Comparison of ENCODE assay signal across 16 cellular contexts in the genomic region with DNA sequence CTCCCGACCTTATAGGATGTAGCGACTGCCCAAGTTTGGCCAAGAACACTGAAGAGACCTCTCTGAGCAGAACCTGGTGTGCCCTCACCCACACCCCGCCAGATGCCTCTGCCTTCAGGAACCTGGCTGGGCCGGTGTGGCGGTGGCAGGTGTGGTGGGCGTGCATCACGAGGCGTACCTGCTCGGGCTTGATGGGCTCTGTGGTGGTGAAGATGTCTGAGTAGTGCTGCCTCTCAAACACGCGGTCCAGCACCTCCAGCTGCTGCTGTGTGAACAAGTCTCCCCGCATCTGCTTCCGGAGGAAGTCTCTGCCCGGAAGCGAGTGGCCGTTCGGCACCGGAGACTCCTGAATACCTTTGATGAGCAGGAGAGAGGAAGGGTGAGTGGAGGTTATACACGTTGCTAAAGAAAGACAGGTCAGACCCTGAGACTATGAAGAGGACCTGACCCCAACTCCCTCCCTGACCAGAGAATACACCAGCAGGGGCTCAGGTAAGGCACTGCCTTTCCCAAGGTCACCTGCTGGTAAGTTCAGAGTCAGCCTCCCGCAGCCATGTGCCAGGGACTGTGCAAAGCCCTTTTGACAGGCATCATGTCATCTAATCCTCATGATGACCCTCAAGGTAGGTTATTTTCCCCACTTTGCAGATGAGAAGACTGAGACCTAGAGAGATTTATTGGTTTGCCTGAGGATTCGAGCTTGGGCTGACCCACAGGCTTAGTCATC.
DNase-seq lines count a peak whose midpoint lies in the region; ATAC-seq, FAIRE-seq and TF ChIP-seq lines count a peak whose summit lies in the region.
"Had no signal": no experiment of that assay in that cellular context is flagged by ENCODE, and none has a peak within 500 bp of the region (broad histone marks: within the 10 kb centered on the region; RNA-seq: fewer than 3 reads in every experiment).

No MANE protein-coding gene starts in this region.

- H3K4me2 ChIP-seq in K562 (ENCODE audit: insufficient read depth, low read length), result 0 out of 2 replicates have a peak overlapping the region, but pooled peaks have one; percentile 18

- ATAC-seq in stimulated activated naive CD8-positive, alpha-beta T cell treated with anti-CD3 and anti-CD28 coated beads, Interleukin-15, Interleukin-2, amounts not matched to agents 100 U/mL and 50 U/mL, for 24 hours, result no peak
- ATAC-seq in K562 (no peak), HG03280 (IDR thresholded peaks at IDR 0.05; ENCODE audit: unreplicated experiment) (no peak), HG02610 (IDR thresholded peaks at IDR 0.05; ENCODE audit: unreplicated experiment) (no peak)

- no peaks in the 10 kb centered on the region; a peak in 2 of 5 replicates for H3K4me1 ChIP-seq in K562 (replicated peaks in 1 of 2; ENCODE audit: control insufficient read depth in 2 of 2, insufficient read depth in 2 of 2, low read length in 2 of 2)

- BruUV-seq in K562 (replicated peaks; lab: Mats Ljungman, UMichigan), result no TSS peak

- no peaks in the 10 kb centered on the region for H3K36me3 Mint-ChIP-seq in stimulated activated naive CD8-positive, alpha-beta T cell treated with anti-CD3 and anti-CD28 coated beads, Interleukin-15, Interleukin-2, amounts not matched to agents 100 ng/mL and 50 ng/mL, for 24 hours (ENCODE audit: low read depth)

- no peaks in the 10 kb centered on the region for H3K9me1 ChIP-seq in K562 (ENCODE audit: control insufficient read depth, insufficient read depth, low read length)

- no peak overlapping the region for H3K4me3 Mint-ChIP-seq in stimulated activated naive CD8-positive, alpha-beta T cell treated with anti-CD3 and anti-CD28 coated beads, Interleukin-15, Interleukin-2, amounts not matched to agents 100 ng/mL and 50 ng/mL, for 24 hours
- H3K4me3 Mint-ChIP-seq: IgD-negative memory B cell had no signal

- CTCF ChIA-PET in K562 (lab: Yijun Ruan, JAX; ENCODE audit: low intra/inter-chr PET ratio), result no interaction called here

- H2AFZ ChIP-seq in K562 (ENCODE audit: low read depth, low read length), result no peak overlapping the region

- H3K27ac ChIP-seq in K562 (ENCODE audit: extremely low read depth, low read depth, low read length) (no peak overlapping the region), substantia nigra (ENCODE audit: low read depth, low read length, poor library complexity, severe bottlenecking) (no peak overlapping the region)

- peak overlapping the region; percentile 45 for H3K27ac Mint-ChIP-seq in stimulated activated naive CD8-positive, alpha-beta T cell treated with anti-CD3 and anti-CD28 coated beads, Interleukin-15, Interleukin-2, amounts not matched to agents 100 ng/mL and 50 ng/mL, for 24 hours

- no peak for TF ChIP-seq EP300 in K562 (IDR thresholded peaks at IDR 0.05; ENCODE audit: low read length)

- intact Hi-C loops in K562 (cut with micrococcal nuclease), result no loop called here

- peaks cover 5% of the 10 kb centered on the region for H3K4me1 Mint-ChIP-seq in stimulated activated naive CD8-positive, alpha-beta T cell treated with anti-CD3 and anti-CD28 coated beads, Interleukin-15, Interleukin-2, amounts not matched to agents 100 ng/mL and 50 ng/mL, for 24 hours (ENCODE audit: low read depth)

- no peaks in the 10 kb centered on the region for H3K9me3 ChIP-seq in K562 (replicated peaks; ENCODE audit: control insufficient read depth, insufficient read depth, low read depth, low read length)

- no peak for TF ChIP-seq CTCF in K562 (IDR thresholded peaks at IDR 0.05 in 2 of 3, conservative IDR thresholded peaks at IDR 0.05 in 1 of 3; ENCODE audit: insufficient read depth in 2 of 3, low read depth in 1 of 3, low read length in 3 of 3)

- no peak overlapping the region for H3K4me3 ChIP-seq in K562

- POLR2A ChIA-PET in K562 (lab: Yijun Ruan, JAX), result no interaction called here

- TF ChIP-seq POLR2A in K562 (conservative IDR thresholded peaks at IDR 0.05), result no peak

- H3K27me3 ChIP-seq in K562 (ENCODE audit: control insufficient read depth in 2 of 2, insufficient read depth in 2 of 2, low read length in 2 of 2), result peaks cover 16 to 56% of the 10 kb centered on the region in 2 experiments; a peak in 4 of 5 replicates

- H3K79me2 ChIP-seq in K562 (ENCODE audit: control insufficient read depth, insufficient read depth, low read length), result no peaks in the 10 kb centered on the region

- H3K27me3 Mint-ChIP-seq in stimulated activated naive CD8-positive, alpha-beta T cell treated with anti-CD3 and anti-CD28 coated beads, Interleukin-15, Interleukin-2, amounts not matched to agents 100 ng/mL and 50 ng/mL, for 24 hours, result no peaks in the 10 kb centered on the region

- H3K36me3 ChIP-seq in K562 (ENCODE audit: control insufficient read depth, insufficient read depth, low read length), result no peaks in the 10 kb centered on the region

- no peak overlapping the region for H3K9ac ChIP-seq in K562 (ENCODE audit: insufficient read depth in 1 of 2, low read depth in 2 of 2, low read length in 2 of 2)

- H3K9me3 Mint-ChIP-seq in stimulated activated naive CD8-positive, alpha-beta T cell treated with anti-CD3 and anti-CD28 coated beads, Interleukin-15, Interleukin-2, amounts not matched to agents 100 ng/mL and 50 ng/mL, for 24 hours, result no peaks in the 10 kb centered on the region
- H3K9me3 Mint-ChIP-seq: IgD-negative memory B cell had no signal

- no peak for FAIRE-seq in K562 (lab: Jason Lieb, UNC)

- no peak for TF ChIP-seq RAD21 in K562 (CRISPR knock-in tag; conservative IDR thresholded peaks at IDR 0.05 in 1 of 2, IDR thresholded peaks at IDR 0.05 in 1 of 2)

- in situ Hi-C loops in K562 (cut with MboI), result no loop called here

- no peaks in the 10 kb centered on the region; the same call in 1 of the 2 replicates for H4K20me1 ChIP-seq in K562 (replicated peaks; ENCODE audit: control insufficient read depth, insufficient read depth, low read length)

- 2% methylated on average over 17 of the region's 21 CpGs for WGBS in K562 (ENCODE audit: insufficient coverage, low coverage, missing lambda C conversion rate)

- no peak for DNase-seq in stimulated activated naive CD8-positive, alpha-beta T cell treated with anti-CD3 and anti-CD28 coated beads, Interleukin-15, Interleukin-2, amounts not matched to agents 100 U/mL and 50 U/mL, for 24 hours
- DNase-seq in K562 (ENCODE audit: extremely low read depth in 1 of 4, low spot score in 3 of 4) (no peak), mesenteric fat pad (ENCODE audit: low spot score) (peak; percentile 71), substantia nigra (lab: John Stamatoyannopoulos, UW) (no peak)
- DNase-seq: DMS53; H7; NCI-H1417; NCI-H1930; NCI-H526 treated with DMSO at 0.1 percent for 48 hours; NK-92 treated with Interleukin-12 subunit alpha and Interleukin-12 subunit beta, amount 100 ng/mL, for 24 hours; OCI-M1; SHP77 treated with DMSO at 0.1 percent for 48 hours had no signal

TF ChIP-seq in K562, 482 proteins besides CTCF, POLR2A, EP300 and RAD21 (continues in another document):
- TF ChIP-seq CHD2 (IDR thresholded peaks at IDR 0.05; ENCODE audit: low read depth, low read length) (no peak), GABPA (tag; conservative IDR thresholded peaks at IDR 0.05; ENCODE audit: low read depth) (peak; percentile 57), E2F6 (IDR thresholded peaks at IDR 0.05; ENCODE audit: borderline replicate concordance in 1 of 2, extremely low read depth in 1 of 2, insufficient read depth in 1 of 2, insufficient read length in 1 of 2, low read depth in 1 of 2, low read length in 1 of 2, poor library complexity in 1 of 2, severe bottlenecking in 1 of 2) (peak in 1 of 2 experiments; percentile 15)
